In the genomic region with DNA sequence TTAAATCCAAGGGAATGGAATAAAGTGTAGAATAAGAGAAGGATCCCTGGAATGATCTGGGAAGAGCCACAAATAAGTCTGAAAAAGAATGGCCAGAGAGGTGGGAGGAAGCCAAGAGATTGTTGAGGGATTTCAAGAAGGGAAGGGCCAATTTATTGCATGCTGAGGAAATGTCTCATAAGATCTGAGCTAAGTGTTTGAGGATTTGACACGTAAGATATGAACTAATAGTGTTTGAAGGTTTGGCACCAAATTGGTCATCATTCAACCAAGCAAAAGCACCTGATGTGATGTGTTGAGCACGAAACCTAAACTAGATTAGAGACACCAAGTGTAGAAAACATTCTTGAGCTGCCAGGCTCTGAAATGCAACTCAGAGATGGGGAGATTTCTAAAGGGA, we compare ENCODE assay signal across 1 cellular context.
TF ChIP-seq lines count a peak whose summit lies in the region.

No MANE protein-coding gene starts in this region.

TF ChIP-seq in GM23338, 12 proteins besides CTCF, POLR2A, EP300 and RAD21 (continued from another document):
- TF ChIP-seq, protein P1, sequence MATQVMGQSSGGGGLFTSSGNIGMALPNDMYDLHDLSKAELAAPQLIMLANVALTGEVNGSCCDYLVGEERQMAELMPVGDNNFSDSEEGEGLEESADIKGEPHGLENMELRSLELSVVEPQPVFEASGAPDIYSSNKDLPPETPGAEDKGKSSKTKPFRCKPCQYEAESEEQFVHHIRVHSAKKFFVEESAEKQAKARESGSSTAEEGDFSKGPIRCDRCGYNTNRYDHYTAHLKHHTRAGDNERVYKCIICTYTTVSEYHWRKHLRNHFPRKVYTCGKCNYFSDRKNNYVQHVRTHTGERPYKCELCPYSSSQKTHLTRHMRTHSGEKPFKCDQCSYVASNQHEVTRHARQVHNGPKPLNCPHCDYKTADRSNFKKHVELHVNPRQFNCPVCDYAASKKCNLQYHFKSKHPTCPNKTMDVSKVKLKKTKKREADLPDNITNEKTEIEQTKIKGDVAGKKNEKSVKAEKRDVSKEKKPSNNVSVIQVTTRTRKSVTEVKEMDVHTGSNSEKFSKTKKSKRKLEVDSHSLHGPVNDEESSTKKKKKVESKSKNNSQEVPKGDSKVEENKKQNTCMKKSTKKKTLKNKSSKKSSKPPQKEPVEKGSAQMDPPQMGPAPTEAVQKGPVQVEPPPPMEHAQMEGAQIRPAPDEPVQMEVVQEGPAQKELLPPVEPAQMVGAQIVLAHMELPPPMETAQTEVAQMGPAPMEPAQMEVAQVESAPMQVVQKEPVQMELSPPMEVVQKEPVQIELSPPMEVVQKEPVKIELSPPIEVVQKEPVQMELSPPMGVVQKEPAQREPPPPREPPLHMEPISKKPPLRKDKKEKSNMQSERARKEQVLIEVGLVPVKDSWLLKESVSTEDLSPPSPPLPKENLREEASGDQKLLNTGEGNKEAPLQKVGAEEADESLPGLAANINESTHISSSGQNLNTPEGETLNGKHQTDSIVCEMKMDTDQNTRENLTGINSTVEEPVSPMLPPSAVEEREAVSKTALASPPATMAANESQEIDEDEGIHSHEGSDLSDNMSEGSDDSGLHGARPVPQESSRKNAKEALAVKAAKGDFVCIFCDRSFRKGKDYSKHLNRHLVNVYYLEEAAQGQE (IDR thresholded peaks at IDR 0.05; ENCODE audit: unreplicated experiment): no peak
- TF ChIP-seq ZNF331 (CRISPR knock-in tag; IDR thresholded peaks at IDR 0.05; ENCODE audit: low read depth) (no peak), JUNB (IDR thresholded peaks at IDR 0.05; ENCODE audit: unreplicated experiment) (no peak), STAT1 (IDR thresholded peaks at IDR 0.05; ENCODE audit: unreplicated experiment) (no peak)
- TF ChIP-seq, protein P2, sequence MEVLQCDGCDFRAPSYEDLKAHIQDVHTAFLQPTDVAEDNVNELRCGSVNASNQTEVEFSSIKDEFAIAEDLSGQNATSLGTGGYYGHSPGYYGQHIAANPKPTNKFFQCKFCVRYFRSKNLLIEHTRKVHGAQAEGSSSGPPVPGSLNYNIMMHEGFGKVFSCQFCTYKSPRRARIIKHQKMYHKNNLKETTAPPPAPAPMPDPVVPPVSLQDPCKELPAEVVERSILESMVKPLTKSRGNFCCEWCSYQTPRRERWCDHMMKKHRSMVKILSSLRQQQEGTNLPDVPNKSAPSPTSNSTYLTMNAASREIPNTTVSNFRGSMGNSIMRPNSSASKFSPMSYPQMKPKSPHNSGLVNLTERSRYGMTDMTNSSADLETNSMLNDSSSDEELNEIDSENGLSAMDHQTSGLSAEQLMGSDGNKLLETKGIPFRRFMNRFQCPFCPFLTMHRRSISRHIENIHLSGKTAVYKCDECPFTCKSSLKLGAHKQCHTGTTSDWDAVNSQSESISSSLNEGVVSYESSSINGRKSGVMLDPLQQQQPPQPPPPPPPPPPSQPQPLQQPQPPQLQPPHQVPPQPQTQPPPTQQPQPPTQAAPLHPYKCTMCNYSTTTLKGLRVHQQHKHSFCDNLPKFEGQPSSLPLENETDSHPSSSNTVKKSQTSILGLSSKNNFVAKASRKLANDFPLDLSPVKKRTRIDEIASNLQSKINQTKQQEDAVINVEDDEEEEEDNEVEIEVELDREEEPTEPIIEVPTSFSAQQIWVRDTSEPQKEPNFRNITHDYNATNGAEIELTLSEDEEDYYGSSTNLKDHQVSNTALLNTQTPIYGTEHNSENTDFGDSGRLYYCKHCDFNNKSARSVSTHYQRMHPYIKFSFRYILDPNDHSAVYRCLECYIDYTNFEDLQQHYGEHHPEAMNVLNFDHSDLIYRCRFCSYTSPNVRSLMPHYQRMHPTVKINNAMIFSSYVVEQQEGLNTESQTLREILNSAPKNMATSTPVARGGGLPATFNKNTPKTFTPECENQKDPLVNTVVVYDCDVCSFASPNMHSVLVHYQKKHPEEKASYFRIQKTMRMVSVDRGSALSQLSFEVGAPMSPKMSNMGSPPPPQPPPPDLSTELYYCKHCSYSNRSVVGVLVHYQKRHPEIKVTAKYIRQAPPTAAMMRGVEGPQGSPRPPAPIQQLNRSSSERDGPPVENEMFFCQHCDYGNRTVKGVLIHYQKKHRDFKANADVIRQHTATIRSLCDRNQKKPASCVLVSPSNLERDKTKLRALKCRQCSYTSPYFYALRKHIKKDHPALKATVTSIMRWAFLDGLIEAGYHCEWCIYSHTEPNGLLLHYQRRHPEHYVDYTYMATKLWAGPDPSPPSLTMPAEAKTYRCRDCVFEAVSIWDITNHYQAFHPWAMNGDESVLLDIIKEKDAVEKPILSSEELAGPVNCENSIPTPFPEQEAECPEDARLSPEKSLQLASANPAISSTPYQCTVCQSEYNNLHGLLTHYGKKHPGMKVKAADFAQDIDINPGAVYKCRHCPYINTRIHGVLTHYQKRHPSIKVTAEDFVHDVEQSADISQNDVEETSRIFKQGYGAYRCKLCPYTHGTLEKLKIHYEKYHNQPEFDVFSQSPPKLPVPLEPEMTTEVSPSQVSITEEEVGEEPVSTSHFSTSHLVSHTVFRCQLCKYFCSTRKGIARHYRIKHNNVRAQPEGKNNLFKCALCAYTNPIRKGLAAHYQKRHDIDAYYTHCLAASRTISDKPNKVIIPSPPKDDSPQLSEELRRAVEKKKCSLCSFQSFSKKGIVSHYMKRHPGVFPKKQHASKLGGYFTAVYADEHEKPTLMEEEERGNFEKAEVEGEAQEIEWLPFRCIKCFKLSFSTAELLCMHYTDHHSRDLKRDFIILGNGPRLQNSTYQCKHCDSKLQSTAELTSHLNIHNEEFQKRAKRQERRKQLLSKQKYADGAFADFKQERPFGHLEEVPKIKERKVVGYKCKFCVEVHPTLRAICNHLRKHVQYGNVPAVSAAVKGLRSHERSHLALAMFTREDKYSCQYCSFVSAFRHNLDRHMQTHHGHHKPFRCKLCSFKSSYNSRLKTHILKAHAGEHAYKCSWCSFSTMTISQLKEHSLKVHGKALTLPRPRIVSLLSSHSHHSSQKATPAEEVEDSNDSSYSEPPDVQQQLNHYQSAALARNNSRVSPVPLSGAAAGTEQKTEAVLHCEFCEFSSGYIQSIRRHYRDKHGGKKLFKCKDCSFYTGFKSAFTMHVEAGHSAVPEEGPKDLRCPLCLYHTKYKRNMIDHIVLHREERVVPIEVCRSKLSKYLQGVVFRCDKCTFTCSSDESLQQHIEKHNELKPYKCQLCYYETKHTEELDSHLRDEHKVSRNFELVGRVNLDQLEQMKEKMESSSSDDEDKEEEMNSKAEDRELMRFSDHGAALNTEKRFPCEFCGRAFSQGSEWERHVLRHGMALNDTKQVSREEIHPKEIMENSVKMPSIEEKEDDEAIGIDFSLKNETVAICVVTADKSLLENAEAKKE (CRISPR knock-in tag; IDR thresholded peaks at IDR 0.05): no peak
